In genomic region chr5:6652025-6652424, GRCh38 we compare ENCODE assay signal across 1 cellular context.
TF ChIP-seq lines count a peak whose summit lies in the region.

No MANE protein-coding gene starts in this region.

TF ChIP-seq in GM23338, 12 proteins besides CTCF, POLR2A, EP300 and RAD21 (continued from another document):
- TF ChIP-seq ZNF462 (CRISPR knock-in tag; IDR thresholded peaks at IDR 0.05) (no peak), ETS1 (IDR thresholded peaks at IDR 0.05) (no peak)
TF ChIP-seq in GM23338: peak in this region for 0.
